In the genomic region with DNA sequence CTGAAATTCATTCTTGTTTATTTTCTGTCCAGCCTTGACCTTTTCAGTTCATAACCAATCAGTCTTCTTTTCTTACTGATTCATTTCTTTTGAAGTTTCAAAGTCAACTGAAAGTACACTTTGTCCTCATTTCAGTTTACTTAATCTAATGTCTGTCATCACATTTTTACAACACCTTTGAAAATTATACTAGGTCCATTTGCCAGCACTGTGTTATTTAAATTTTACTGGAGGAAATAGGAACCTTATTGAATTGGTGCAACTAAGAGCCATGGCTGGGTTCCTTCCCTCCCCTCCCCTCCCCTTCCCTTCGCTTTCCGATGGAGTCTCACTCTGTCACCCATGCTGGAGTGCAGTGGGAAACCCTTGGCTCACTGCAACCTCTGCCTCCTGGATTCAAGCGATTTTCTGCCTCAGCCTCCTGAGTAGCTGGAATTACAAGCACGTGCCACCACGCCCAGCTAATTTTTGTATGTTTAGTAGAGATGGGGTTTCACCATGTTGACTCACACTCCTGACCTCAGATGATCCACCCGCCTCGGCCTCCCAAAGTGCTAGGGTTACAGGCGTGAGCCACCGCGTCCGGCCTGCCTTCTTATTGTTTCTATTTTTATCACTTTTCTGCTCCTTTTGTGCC, we compare ENCODE assay signal across 11 cellular contexts. TPM values are rescaled to one million over a fixed set of nuclear protein-coding genes. Genes with fewer than 3 reads are reported as not detected.
DNase-seq lines count a peak whose midpoint lies in the region; ATAC-seq, FAIRE-seq and TF ChIP-seq lines count a peak whose summit lies in the region.
"Had no signal": no experiment of that assay in that cellular context is flagged by ENCODE, and none has a peak within 500 bp of the region (broad histone marks: within the 10 kb centered on the region; RNA-seq: fewer than 3 reads in every experiment).

No MANE protein-coding gene starts in this region.

- no peaks in the 10 kb centered on the region for H3K9me3 Mint-ChIP-seq in dendritic cell treated with granulocyte-macrophage colony-stimulating factor and Interleukin-4, amounts not matched to agents 40 ng/mL and 50 ng/mL, for 4 days

- H3K4me1 ChIP-seq in pancreas = peaks cover 13 to 18% (median 13%) of the 10 kb centered on the region in 3 donors

- no peaks in the 10 kb centered on the region for H3K27me3 ChIP-seq in pancreas
- H3K27me3 ChIP-seq: dorsolateral prefrontal cortex had no signal

- no peak overlapping the region for H3K4me3 ChIP-seq in pancreas
- H3K4me3 ChIP-seq: dorsolateral prefrontal cortex had no signal

- peaks cover 38% of the 10 kb centered on the region for H3K4me1 Mint-ChIP-seq in dendritic cell treated with granulocyte-macrophage colony-stimulating factor and Interleukin-4, amounts not matched to agents 40 ng/mL and 50 ng/mL, for 4 days (ENCODE audit: low read depth)

- peak overlapping the region in 2 of 4 donors; percentile 28 to 57 for H3K27ac ChIP-seq in pancreas
- H3K27ac ChIP-seq: dorsolateral prefrontal cortex had no signal

- TF ChIP-seq CTCF in pancreas (IDR thresholded peaks at IDR 0.05) (no peak), GM10248 (IDR thresholded peaks at IDR 0.05; ENCODE audit: control extremely low read depth, extremely low read depth, low read depth, missing control alignments) (no peak)

- CTCF ChIA-PET in GM10248 (lab: Yijun Ruan, JAX) = interaction anchor here (0.8 to 1.5 kb wide), 2 partner anchors 137 to 292 kb away, joined by 3 to 5 read pairs; no protein-coding TSS in a partner anchor

- peaks cover 41% of the 10 kb centered on the region for H3K36me3 Mint-ChIP-seq in dendritic cell treated with granulocyte-macrophage colony-stimulating factor and Interleukin-4, amounts not matched to agents 40 ng/mL and 50 ng/mL, for 4 days (ENCODE audit: low read depth)

- peak overlapping the region; percentile 36 for H3K27ac Mint-ChIP-seq in dendritic cell treated with granulocyte-macrophage colony-stimulating factor and Interleukin-4, amounts not matched to agents 40 ng/mL and 50 ng/mL, for 4 days

- no peaks in the 10 kb centered on the region for H3K27me3 Mint-ChIP-seq in dendritic cell treated with granulocyte-macrophage colony-stimulating factor and Interleukin-4, amounts not matched to agents 40 ng/mL and 50 ng/mL, for 4 days

- no peak for FAIRE-seq in pancreas (lab: Jason Lieb, UNC)

- intact Hi-C loops in dendritic cell treated with granulocyte-macrophage colony-stimulating factor and Interleukin-4, amounts not matched to agents 40 ng/mL and 50 ng/mL, for 4 days (cut with micrococcal nuclease) = no loop called here
- intact Hi-C loops in pancreas (cut with DNase I) = no loop called here

- POLR2A ChIA-PET in GM10248 (lab: Yijun Ruan, JAX) = no interaction called here

- 40 to 44% methylated on average over 11 of the region's 11 CpGs for WGBS in pancreas, 2 donors

- H3K9me3 ChIP-seq in pancreas = no peaks in the 10 kb centered on the region

- DNase-seq in NCI-H748 (lab: John Stamatoyannopoulos, UW; ENCODE audit: unreplicated experiment) = peak; percentile 44
- no peak for DNase-seq in NCI-H748 treated with DMSO at 0.1 percent for 48 hours (lab: John Stamatoyannopoulos, UW)
- peak; percentile 65 for DNase-seq in NCI-H2029 (lab: John Stamatoyannopoulos, UW)
- peak in 3 of 6 donors; percentile 22 to 36 (median 27) for DNase-seq in pancreas
- DNase-seq in GM10248 (ENCODE audit: extremely low spot score) = no peak
- no peak for DNase-seq in putamen (ENCODE audit: low spot score)
- DNase-seq: dorsolateral prefrontal cortex, mammary epithelial cell, NCI-H1436 treated with DMSO at 0.1 percent for 48 hours had no signal

- no peaks in the 10 kb centered on the region for H3K36me3 ChIP-seq in pancreas

- H3K4me3 Mint-ChIP-seq in dendritic cell treated with granulocyte-macrophage colony-stimulating factor and Interleukin-4, amounts not matched to agents 40 ng/mL and 50 ng/mL, for 4 days = no peak overlapping the region

- ATAC-seq in pancreas (peak; percentile 58 to 84 (median 80)), GM18861 (IDR thresholded peaks at IDR 0.05; ENCODE audit: unreplicated experiment) (no peak)

RNA-seq across cellular contexts. Expression of gene RMI1, which starts 6.3 kb away (rescaled TPM):
- 1 to 10 TPM; 3.3 to 5.6 (median 4.5) TPM for total RNA-seq in pancreas
- polyA plus RNA-seq in pancreas = 1 to 10 TPM; 1.6 to 3.5 TPM

RNA-seq across cellular contexts. Expression of gene HNRNPK, which starts 6.9 kb away (rescaled TPM):
- total RNA-seq in pancreas = 100 to 1,000 TPM; 126 to 245 (median 217) TPM
- 100 to 1,000 TPM in 1 of 2 donors, 10 to 100 TPM in 1; 90.1 to 206 TPM for polyA plus RNA-seq in pancreas

Comparison
In these comparisons a context has a peak if more than half of its experiments do, and no peak if none do; other contexts are left out.
1. DNase-seq: peak in NCI-H748 (single experiment) and NCI-H2029 (single experiment); none in NCI-H748 treated with DMSO at 0.1 percent for 48 hours (single experiment), GM10248 (single experiment) and putamen (single experiment).